Comparison of ENCODE assay signal across 1 cellular context in the genomic region with DNA sequence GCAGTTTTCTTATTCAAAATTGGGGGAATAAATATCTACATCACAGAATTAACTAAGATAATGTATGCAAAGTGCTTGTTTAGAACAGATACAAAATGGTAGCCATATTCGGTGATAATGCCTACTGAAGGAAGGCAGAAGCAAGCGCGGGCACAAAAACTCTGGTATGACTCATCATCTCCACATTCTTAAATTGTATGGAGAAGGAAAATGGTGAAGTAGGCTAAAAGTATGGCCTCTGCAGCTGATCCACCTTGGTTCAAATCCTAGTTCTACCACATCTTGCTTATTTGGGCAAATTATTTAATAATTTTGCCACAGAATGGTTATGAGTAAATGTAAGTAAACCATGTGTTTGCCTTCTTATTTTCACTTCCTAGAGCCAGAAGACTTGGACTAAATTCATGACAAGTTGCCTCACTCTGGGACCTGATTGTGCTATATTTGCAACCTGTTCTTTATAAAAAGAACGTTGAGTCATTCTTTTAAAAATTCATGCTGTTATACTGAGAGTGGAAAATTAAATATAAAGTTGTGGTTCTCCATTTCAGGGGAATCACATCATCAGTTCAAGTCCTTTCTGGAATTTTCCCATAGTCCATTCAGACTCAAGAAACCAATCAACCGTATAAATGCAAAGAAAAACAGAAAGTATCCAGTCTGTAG.
A peak's percentile ranks its signal among the peaks of the same experiment; 100 is the strongest.
TF ChIP-seq lines count a peak whose summit lies in the region.

No MANE protein-coding gene starts in this region.

TF ChIP-seq in endothelial cell of umbilical vein, 7 proteins besides CTCF, POLR2A, EP300 and RAD21:
- no peak for TF ChIP-seq GATA2 (IDR thresholded peaks at IDR 0.05; ENCODE audit: insufficient read depth, insufficient read length, low read depth, low read length)
- TF ChIP-seq JUN (IDR thresholded peaks at IDR 0.05; ENCODE audit: borderline replicate concordance, insufficient read depth, insufficient read length, low read depth) = peak; percentile 15
- TF ChIP-seq FOS (IDR thresholded peaks at IDR 0.05; ENCODE audit: borderline replicate concordance, insufficient read depth, low read length) = no peak
